ENCODE assay signal across 2 cellular contexts in the genomic region with DNA sequence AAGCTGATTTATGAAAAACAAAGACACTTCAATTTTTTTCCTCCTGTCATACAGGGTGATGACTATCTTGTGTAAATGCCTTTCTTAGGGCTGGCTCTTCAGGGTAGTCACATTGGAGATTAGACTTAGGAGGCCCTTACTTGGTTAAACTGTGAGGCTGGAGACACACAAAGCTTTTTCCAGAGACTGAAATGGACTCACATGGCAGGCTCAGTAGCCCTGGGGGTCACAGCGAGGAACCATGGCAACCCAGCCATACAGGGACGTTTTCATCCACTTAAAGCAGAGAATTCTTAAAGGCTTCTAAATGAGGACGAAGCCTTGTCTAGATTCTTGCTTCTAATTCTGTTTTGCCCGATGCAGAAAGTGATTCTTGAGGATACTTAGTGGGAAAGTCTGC.
TF ChIP-seq lines count a peak whose summit lies in the region.

No MANE protein-coding gene starts in this region.

TF ChIP-seq in SK-N-SH, 30 proteins besides CTCF, POLR2A, EP300 and RAD21:
- TF ChIP-seq, protein P1, sequence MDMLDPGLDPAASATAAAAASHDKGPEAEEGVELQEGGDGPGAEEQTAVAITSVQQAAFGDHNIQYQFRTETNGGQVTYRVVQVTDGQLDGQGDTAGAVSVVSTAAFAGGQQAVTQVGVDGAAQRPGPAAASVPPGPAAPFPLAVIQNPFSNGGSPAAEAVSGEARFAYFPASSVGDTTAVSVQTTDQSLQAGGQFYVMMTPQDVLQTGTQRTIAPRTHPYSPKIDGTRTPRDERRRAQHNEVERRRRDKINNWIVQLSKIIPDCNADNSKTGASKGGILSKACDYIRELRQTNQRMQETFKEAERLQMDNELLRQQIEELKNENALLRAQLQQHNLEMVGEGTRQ (IDR thresholded peaks at IDR 0.05; ENCODE audit: borderline replicate concordance, low read depth, low read length) = no peak
- TF ChIP-seq MEF2A (IDR thresholded peaks at IDR 0.05; ENCODE audit: borderline replicate concordance, low read depth) (no peak), NFIC (IDR thresholded peaks at IDR 0.05; ENCODE audit: borderline replicate concordance) (no peak), SIN3A (IDR thresholded peaks at IDR 0.05; ENCODE audit: borderline replicate concordance, low read depth, low read length) (no peak), MXI1 (IDR thresholded peaks at IDR 0.05; ENCODE audit: low read depth, low read length) (no peak), GABPA (IDR thresholded peaks at IDR 0.05; ENCODE audit: low read depth) (no peak)
TF ChIP-seq in SK-N-SH: peak in this region for 0.

TF ChIP-seq in SK-N-SH treated with all-trans-retinoic acid at 6 μM for 48 hours, 23 proteins besides CTCF, POLR2A, EP300 and RAD21:
- no peak for TF ChIP-seq TCF4 (CRISPR knock-in tag; IDR thresholded peaks at IDR 0.05; ENCODE audit: borderline replicate concordance)
- TF ChIP-seq ZFP30 (CRISPR knock-in tag; IDR thresholded peaks at IDR 0.05) = no peak
- TF ChIP-seq, protein P2, sequence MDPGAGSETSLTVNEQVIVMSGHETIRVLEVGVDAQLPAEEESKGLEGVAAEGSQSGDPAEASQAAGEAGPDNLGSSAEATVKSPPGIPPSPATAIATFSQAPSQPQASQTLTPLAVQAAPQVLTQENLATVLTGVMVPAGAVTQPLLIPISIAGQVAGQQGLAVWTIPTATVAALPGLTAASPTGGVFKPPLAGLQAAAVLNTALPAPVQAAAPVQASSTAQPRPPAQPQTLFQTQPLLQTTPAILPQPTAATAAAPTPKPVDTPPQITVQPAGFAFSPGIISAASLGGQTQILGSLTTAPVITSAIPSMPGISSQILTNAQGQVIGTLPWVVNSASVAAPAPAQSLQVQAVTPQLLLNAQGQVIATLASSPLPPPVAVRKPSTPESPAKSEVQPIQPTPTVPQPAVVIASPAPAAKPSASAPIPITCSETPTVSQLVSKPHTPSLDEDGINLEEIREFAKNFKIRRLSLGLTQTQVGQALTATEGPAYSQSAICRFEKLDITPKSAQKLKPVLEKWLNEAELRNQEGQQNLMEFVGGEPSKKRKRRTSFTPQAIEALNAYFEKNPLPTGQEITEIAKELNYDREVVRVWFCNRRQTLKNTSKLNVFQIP (CRISPR knock-in tag; IDR thresholded peaks at IDR 0.05; ENCODE audit: borderline replicate concordance, low read depth) = no peak
- TF ChIP-seq, protein P3, sequence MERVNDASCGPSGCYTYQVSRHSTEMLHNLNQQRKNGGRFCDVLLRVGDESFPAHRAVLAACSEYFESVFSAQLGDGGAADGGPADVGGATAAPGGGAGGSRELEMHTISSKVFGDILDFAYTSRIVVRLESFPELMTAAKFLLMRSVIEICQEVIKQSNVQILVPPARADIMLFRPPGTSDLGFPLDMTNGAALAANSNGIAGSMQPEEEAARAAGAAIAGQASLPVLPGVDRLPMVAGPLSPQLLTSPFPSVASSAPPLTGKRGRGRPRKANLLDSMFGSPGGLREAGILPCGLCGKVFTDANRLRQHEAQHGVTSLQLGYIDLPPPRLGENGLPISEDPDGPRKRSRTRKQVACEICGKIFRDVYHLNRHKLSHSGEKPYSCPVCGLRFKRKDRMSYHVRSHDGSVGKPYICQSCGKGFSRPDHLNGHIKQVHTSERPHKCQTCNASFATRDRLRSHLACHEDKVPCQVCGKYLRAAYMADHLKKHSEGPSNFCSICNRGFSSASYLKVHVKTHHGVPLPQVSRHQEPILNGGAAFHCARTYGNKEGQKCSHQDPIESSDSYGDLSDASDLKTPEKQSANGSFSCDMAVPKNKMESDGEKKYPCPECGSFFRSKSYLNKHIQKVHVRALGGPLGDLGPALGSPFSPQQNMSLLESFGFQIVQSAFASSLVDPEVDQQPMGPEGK (CRISPR knock-in tag; IDR thresholded peaks at IDR 0.05; ENCODE audit: borderline replicate concordance) = no peak
- TF ChIP-seq ARNTL (CRISPR knock-in tag; IDR thresholded peaks at IDR 0.05; ENCODE audit: borderline replicate concordance, low read depth) = no peak
- TF ChIP-seq ZC3H10 (CRISPR knock-in tag; IDR thresholded peaks at IDR 0.05) = no peak
- no peak for TF ChIP-seq ZNF8 (CRISPR knock-in tag; IDR thresholded peaks at IDR 0.05)
